ENCODE assay signal across 15 cellular contexts in genomic region chr14:24928501-24928900, GRCh38.
"Had no signal": no experiment of that assay in that cellular context is flagged by ENCODE, and none has a peak within 500 bp of the region (broad histone marks: within the 10 kb centered on the region; RNA-seq: fewer than 3 reads in every experiment).

No MANE protein-coding gene starts in this region.

- ATAC-seq: activated CD4-positive, CD25-positive, alpha-beta regulatory T cell treated with anti-CD3 and anti-CD28 coated beads, Interleukin-2, amount 50 U/mL, for 24 hours; gastroesophageal sphincter; stimulated activated memory B cell treated with anti-CD40 and anti-IgM and Interleukin-4, amounts not matched to agents 10 μg/mL and 1 μg/mL and 100 μg/mL, for 72 hours; T-cell had no signal

- H3K4me3 ChIP-seq: gastroesophageal sphincter had no signal

- H3K36me3 ChIP-seq: gastroesophageal sphincter had no signal

- H3K4me3 Mint-ChIP-seq: activated naive CD8-positive, alpha-beta T cell; endodermal cell; stimulated activated memory B cell treated with anti-CD40 and anti-IgM and Interleukin-4, amounts not matched to agents 10 μg/mL and 1 μg/mL and 100 μg/mL, for 72 hours; T-cell had no signal

- H3K9me3 Mint-ChIP-seq: brain; endodermal cell; stimulated activated memory B cell treated with anti-CD40 and anti-IgM and Interleukin-4, amounts not matched to agents 10 μg/mL and 1 μg/mL and 100 μg/mL, for 72 hours; T-cell had no signal

- H3K4me1 Mint-ChIP-seq: stimulated activated memory B cell treated with anti-CD40 and anti-IgM and Interleukin-4, amounts not matched to agents 10 μg/mL and 1 μg/mL and 100 μg/mL, for 72 hours; T-cell had no signal

- H3K27ac Mint-ChIP-seq: activated naive CD8-positive, alpha-beta T cell; endodermal cell; stimulated activated memory B cell treated with anti-CD40 and anti-IgM and Interleukin-4, amounts not matched to agents 10 μg/mL and 1 μg/mL and 100 μg/mL, for 72 hours; T-cell had no signal

- H3K36me3 Mint-ChIP-seq: activated naive CD8-positive, alpha-beta T cell; brain; stimulated activated memory B cell treated with anti-CD40 and anti-IgM and Interleukin-4, amounts not matched to agents 10 μg/mL and 1 μg/mL and 100 μg/mL, for 72 hours; T-cell had no signal

- H3K27me3 Mint-ChIP-seq: brain had no signal

- H3K27me3 ChIP-seq: gastroesophageal sphincter had no signal

- H3K27ac ChIP-seq: gastroesophageal sphincter had no signal

- H3K9me3 ChIP-seq: gastroesophageal sphincter had no signal

- DNase-seq: activated CD4-positive, alpha-beta T cell treated with anti-CD3 and anti-CD28 coated beads, Interleukin-2, amount 50 U/mL, for 1 hour; activated CD8-positive, alpha-beta memory T cell treated with anti-CD3 and anti-CD28 coated beads for 24 hours; activated gamma-delta T cell treated with Interleukin-2 at 50 U/mL for 16 hours; amygdala; cerebellar nuclear complex; dermis blood vessel endothelial cell; endodermal cell; stimulated activated CD4-positive, alpha-beta T cell treated with anti-CD3 and anti-CD28 coated beads, Interleukin-2, amount 100 ng/mL, for 48 hours; T-cell; T1000 had no signal
